1 cellular context compared by ENCODE assay signal in the genomic region with DNA sequence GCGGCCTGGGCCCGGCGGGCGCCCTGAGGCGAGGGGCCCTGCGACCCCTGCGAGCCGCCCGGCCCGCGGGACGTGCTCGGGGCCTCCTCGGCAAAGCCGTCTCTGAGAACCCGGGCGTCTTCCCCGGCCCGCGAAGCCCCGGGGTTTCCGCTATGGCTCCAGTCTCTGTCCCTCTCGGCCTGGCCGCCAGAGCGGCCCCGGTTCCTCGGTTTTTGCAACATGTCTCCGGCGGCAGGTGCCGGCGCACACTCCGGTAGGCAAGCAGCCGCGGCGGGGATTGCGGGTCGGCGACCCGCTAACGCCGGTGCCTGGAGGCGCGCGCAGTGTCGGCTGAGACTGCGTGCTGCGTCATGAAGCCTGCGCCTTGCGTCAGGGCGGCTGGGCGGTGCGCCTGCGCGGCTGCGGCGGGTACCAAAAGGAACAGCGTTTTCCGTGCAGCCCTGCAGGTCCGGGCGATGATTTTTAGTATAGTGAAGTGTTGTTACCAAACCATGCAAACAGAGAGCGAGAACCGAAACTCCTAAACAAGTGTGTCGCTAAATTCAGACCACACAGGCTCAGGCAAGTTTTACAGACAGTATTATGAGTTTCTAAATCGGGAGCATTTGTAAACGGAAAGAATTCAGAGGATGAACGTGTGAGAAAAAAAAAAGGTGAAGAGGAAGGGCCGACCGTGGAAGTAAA.
A peak's percentile ranks its signal among the peaks of the same experiment; 100 is the strongest.
TF ChIP-seq lines count a peak whose summit lies in the region.

TSS of gene NSMCE3 (minus strand) at position 338 of the 684 bp plus-strand sequence. CDS start at position 221, 117 bp downstream.

TF ChIP-seq in HepG2, 621 proteins besides CTCF, POLR2A, EP300 and RAD21 (continued from another document):
- TF ChIP-seq SMARCE1 (IDR thresholded peaks at IDR 0.05; ENCODE audit: borderline replicate concordance), result no peak
- TF ChIP-seq POLR2AphosphoS2 (IDR thresholded peaks at IDR 0.05; ENCODE audit: low read depth, low read length), result no peak
- peak; percentile 70; the same call in 1 of the 2 replicates for TF ChIP-seq ZNF292 (CRISPR knock-in tag; IDR thresholded peaks at IDR 0.05; ENCODE audit: borderline replicate concordance, low read depth)
- TF ChIP-seq STAG1 (CRISPR knock-in tag; IDR thresholded peaks at IDR 0.05), result no peak
- TF ChIP-seq POGZ (CRISPR knock-in tag; IDR thresholded peaks at IDR 0.05), result peak; percentile 30; the same call in 1 of the 2 replicates
- peak; percentile 35; the same call in 1 of the 2 replicates for TF ChIP-seq ZNF136 (CRISPR knock-in tag; IDR thresholded peaks at IDR 0.05; ENCODE audit: low read depth)
- no peak for TF ChIP-seq ZNF619 (CRISPR knock-in tag; IDR thresholded peaks at IDR 0.05)
- TF ChIP-seq ZNF747 (CRISPR knock-in tag; IDR thresholded peaks at IDR 0.05; ENCODE audit: borderline replicate concordance), result peak; percentile 67; the same call in 1 of the 2 replicates
- no peak for TF ChIP-seq HDAC6 (IDR thresholded peaks at IDR 0.05; ENCODE audit: low read depth, low read length)
- TF ChIP-seq, protein P1, sequence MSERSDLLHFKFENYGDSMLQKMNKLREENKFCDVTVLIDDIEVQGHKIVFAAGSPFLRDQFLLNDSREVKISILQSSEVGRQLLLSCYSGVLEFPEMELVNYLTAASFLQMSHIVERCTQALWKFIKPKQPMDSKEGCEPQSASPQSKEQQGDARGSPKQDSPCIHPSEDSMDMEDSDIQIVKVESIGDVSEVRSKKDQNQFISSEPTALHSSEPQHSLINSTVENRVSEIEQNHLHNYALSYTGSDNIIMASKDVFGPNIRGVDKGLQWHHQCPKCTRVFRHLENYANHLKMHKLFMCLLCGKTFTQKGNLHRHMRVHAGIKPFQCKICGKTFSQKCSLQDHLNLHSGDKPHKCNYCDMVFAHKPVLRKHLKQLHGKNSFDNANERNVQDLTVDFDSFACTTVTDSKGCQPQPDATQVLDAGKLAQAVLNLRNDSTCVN (CRISPR knock-in tag; IDR thresholded peaks at IDR 0.05; ENCODE audit: borderline replicate concordance), result peak; percentile 48; the same call in 1 of the 2 replicates
- TF ChIP-seq HDAC2 (CRISPR knock-in tag; IDR thresholded peaks at IDR 0.05), result peak; percentile 32; the same call in 1 of the 2 replicates
- no peak; the same call in 1 of the 2 replicates for TF ChIP-seq SALL2 (CRISPR knock-in tag; IDR thresholded peaks at IDR 0.05)
- TF ChIP-seq NR2F6 (IDR thresholded peaks at IDR 0.05), result no peak
- TF ChIP-seq NR2F6 (CRISPR knock-in tag; IDR thresholded peaks at IDR 0.05), result no peak
- TF ChIP-seq, protein P2, sequence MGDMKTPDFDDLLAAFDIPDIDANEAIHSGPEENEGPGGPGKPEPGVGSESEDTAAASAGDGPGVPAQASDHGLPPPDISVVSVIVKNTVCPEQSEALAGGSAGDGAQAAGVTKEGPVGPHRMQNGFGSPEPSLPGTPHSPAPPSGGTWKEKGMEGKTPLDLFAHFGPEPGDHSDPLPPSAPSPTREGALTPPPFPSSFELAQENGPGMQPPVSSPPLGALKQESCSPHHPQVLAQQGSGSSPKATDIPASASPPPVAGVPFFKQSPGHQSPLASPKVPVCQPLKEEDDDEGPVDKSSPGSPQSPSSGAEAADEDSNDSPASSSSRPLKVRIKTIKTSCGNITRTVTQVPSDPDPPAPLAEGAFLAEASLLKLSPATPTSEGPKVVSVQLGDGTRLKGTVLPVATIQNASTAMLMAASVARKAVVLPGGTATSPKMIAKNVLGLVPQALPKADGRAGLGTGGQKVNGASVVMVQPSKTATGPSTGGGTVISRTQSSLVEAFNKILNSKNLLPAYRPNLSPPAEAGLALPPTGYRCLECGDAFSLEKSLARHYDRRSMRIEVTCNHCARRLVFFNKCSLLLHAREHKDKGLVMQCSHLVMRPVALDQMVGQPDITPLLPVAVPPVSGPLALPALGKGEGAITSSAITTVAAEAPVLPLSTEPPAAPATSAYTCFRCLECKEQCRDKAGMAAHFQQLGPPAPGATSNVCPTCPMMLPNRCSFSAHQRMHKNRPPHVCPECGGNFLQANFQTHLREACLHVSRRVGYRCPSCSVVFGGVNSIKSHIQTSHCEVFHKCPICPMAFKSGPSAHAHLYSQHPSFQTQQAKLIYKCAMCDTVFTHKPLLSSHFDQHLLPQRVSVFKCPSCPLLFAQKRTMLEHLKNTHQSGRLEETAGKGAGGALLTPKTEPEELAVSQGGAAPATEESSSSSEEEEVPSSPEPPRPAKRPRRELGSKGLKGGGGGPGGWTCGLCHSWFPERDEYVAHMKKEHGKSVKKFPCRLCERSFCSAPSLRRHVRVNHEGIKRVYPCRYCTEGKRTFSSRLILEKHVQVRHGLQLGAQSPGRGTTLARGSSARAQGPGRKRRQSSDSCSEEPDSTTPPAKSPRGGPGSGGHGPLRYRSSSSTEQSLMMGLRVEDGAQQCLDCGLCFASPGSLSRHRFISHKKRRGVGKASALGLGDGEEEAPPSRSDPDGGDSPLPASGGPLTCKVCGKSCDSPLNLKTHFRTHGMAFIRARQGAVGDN (CRISPR knock-in tag; IDR thresholded peaks at IDR 0.05), result peak; percentile 90
- no peak for TF ChIP-seq ZNF770 (CRISPR knock-in tag; IDR thresholded peaks at IDR 0.05)
- TF ChIP-seq, protein P3, sequence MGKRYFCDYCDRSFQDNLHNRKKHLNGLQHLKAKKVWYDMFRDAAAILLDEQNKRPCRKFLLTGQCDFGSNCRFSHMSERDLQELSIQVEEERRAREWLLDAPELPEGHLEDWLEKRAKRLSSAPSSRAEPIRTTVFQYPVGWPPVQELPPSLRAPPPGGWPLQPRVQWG (CRISPR knock-in tag; IDR thresholded peaks at IDR 0.05; ENCODE audit: borderline replicate concordance, low read depth), result no peak
- peak; percentile 52; the same call in 1 of the 2 replicates for TF ChIP-seq ATF7-NPFF (CRISPR knock-in tag; IDR thresholded peaks at IDR 0.05; ENCODE audit: low read depth)
- no peak for TF ChIP-seq ZSCAN12 (CRISPR knock-in tag; IDR thresholded peaks at IDR 0.05)
- TF ChIP-seq MTF2 (CRISPR knock-in tag; IDR thresholded peaks at IDR 0.05; ENCODE audit: borderline replicate concordance), result no peak
- no peak for TF ChIP-seq ZBTB3 (CRISPR knock-in tag; IDR thresholded peaks at IDR 0.05; ENCODE audit: borderline replicate concordance, low read depth)
- TF ChIP-seq GTF2F1 (IDR thresholded peaks at IDR 0.05; ENCODE audit: low read length), result no peak
- no peak for TF ChIP-seq ZNF879 (CRISPR knock-in tag; IDR thresholded peaks at IDR 0.05)
- peak; percentile 77; the same call in 1 of the 2 replicates for TF ChIP-seq ZNF788 (CRISPR knock-in tag; IDR thresholded peaks at IDR 0.05; ENCODE audit: borderline replicate concordance)
- TF ChIP-seq ZNF367 (CRISPR knock-in tag; IDR thresholded peaks at IDR 0.05; ENCODE audit: borderline replicate concordance), result no peak
- TF ChIP-seq KAT8 (CRISPR knock-in tag; IDR thresholded peaks at IDR 0.05), result peak; percentile 79
- TF ChIP-seq, protein P4, sequence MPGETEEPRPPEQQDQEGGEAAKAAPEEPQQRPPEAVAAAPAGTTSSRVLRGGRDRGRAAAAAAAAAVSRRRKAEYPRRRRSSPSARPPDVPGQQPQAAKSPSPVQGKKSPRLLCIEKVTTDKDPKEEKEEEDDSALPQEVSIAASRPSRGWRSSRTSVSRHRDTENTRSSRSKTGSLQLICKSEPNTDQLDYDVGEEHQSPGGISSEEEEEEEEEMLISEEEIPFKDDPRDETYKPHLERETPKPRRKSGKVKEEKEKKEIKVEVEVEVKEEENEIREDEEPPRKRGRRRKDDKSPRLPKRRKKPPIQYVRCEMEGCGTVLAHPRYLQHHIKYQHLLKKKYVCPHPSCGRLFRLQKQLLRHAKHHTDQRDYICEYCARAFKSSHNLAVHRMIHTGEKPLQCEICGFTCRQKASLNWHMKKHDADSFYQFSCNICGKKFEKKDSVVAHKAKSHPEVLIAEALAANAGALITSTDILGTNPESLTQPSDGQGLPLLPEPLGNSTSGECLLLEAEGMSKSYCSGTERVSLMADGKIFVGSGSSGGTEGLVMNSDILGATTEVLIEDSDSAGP (CRISPR knock-in tag; IDR thresholded peaks at IDR 0.05; ENCODE audit: borderline replicate concordance), result peak; percentile 49; the same call in 1 of the 2 replicates
- peak; percentile 69; the same call in 1 of the 2 replicates for TF ChIP-seq SNAPC2 (CRISPR knock-in tag; IDR thresholded peaks at IDR 0.05)
- no peak for TF ChIP-seq ZC3H4 (CRISPR knock-in tag; IDR thresholded peaks at IDR 0.05; ENCODE audit: borderline replicate concordance)
- 0 out of 2 replicates have a peak, but pooled peaks have one; percentile 21 for TF ChIP-seq ATF3 (CRISPR knock-in tag; IDR thresholded peaks at IDR 0.05)
- no peak for TF ChIP-seq ZFP82 (CRISPR knock-in tag; IDR thresholded peaks at IDR 0.05; ENCODE audit: borderline replicate concordance)
- no peak for TF ChIP-seq TRAFD1 (CRISPR knock-in tag; IDR thresholded peaks at IDR 0.05; ENCODE audit: borderline replicate concordance)
- no peak for TF ChIP-seq CBFB (CRISPR knock-in tag; IDR thresholded peaks at IDR 0.05)
- no peak for TF ChIP-seq ZNF441 (CRISPR knock-in tag; IDR thresholded peaks at IDR 0.05; ENCODE audit: borderline replicate concordance)
- TF ChIP-seq ZNF775 (CRISPR knock-in tag; IDR thresholded peaks at IDR 0.05; ENCODE audit: borderline replicate concordance), result no peak
- no peak for TF ChIP-seq SRF (IDR thresholded peaks at IDR 0.05; ENCODE audit: low read depth, low read length)
- TF ChIP-seq RORA (CRISPR knock-in tag; IDR thresholded peaks at IDR 0.05), result no peak
- no peak for TF ChIP-seq ZNF724P (CRISPR knock-in tag; IDR thresholded peaks at IDR 0.05; ENCODE audit: borderline replicate concordance)
- TF ChIP-seq ZNF510 (CRISPR knock-in tag; IDR thresholded peaks at IDR 0.05; ENCODE audit: low read depth), result no peak
- 0 out of 2 replicates have a peak, but pooled peaks have one; percentile 30 for TF ChIP-seq EED (CRISPR knock-in tag; IDR thresholded peaks at IDR 0.05)
- TF ChIP-seq KLF16 (CRISPR knock-in tag; IDR thresholded peaks at IDR 0.05), result peak in 1 of 2 experiments; percentile 34; a peak in 1 of 4 replicates
- TF ChIP-seq TARDBP (CRISPR knock-in tag; IDR thresholded peaks at IDR 0.05), result no peak
- no peak for TF ChIP-seq RELA (CRISPR knock-in tag; IDR thresholded peaks at IDR 0.05)
- TF ChIP-seq CREM (IDR thresholded peaks at IDR 0.05), result peak; percentile 60
- no peak for TF ChIP-seq CREM (CRISPR knock-in tag; IDR thresholded peaks at IDR 0.05)
- no peak for TF ChIP-seq GATA4 (IDR thresholded peaks at IDR 0.05; ENCODE audit: borderline replicate concordance, low read depth)
- TF ChIP-seq, protein P5, sequence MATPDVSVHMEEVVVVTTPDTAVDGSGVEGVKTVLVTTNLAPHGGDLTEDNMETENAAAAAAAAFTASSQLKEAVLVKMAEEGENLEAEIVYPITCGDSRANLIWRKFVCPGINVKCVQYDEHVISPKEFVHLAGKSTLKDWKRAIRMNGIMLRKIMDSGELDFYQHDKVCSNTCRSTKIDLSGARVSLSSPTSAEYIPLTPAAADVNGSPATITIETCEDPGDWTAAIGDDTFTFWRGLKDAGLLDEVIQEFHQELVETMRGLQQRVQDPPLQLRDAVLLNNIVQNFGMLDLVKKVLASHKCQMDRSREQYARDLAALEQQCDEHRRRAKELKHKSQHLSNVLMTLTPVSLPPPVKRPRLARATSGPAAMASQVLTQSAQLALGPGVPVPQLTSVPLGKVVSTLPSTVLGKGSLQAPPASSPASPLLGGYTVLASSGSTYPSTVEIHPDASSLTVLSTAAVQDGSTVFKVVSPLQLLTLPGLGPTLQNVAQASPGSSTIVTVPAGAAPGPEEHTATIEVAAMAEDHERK (CRISPR knock-in tag; IDR thresholded peaks at IDR 0.05; ENCODE audit: low read depth), result peak; percentile 92
